In the genomic region with DNA sequence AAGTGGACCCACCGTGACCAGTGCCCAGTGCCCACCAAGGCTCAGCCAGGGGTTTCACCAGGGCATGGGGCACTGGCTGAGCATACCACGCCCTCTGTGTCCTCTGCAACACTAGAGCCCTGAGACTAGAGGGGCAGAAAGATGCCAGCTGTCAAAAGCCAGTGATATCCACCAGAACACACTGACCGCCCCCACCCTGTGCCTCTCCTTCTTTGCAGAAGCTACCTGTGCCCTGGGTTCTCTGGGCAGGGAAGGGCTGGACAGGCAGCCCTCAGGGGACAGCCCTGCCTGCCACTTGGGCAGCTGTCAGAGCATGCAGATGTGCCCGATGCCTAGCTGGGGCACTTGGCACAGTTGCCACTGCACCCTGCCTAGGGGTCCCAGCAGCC, we compare ENCODE assay signal across 8 cellular contexts.
A peak's percentile ranks its signal among the peaks of the same experiment; 100 is the strongest.
DNase-seq lines count a peak whose midpoint lies in the region; ATAC-seq and TF ChIP-seq lines count a peak whose summit lies in the region.

No MANE protein-coding gene starts in this region.

- H3K4me1 ChIP-seq in rectal smooth muscle tissue (ENCODE audit: control insufficient read depth, insufficient read depth, low read length), result peaks cover 31% of the 10 kb centered on the region

- no peaks in the 10 kb centered on the region for H3K36me3 ChIP-seq in rectal smooth muscle tissue (ENCODE audit: control insufficient read depth, insufficient read depth, low read length)

- DNase-seq in foreskin fibroblast (no peak), NAMALWA (ENCODE audit: low spot score) (no peak)
- DNase-seq in NK-92 treated with Interleukin-12 subunit alpha and Interleukin-12 subunit beta, amount 100 ng/mL, for 24 hours (lab: John Stamatoyannopoulos, UW), result no peak

- no peaks in the 10 kb centered on the region for H3K27me3 ChIP-seq in rectal smooth muscle tissue (ENCODE audit: control insufficient read depth, insufficient read depth, low read length)

- H3K4me3 ChIP-seq in GM12875 (ENCODE audit: low read depth, low read length) (peak overlapping the region; percentile 75), foreskin fibroblast (ENCODE audit: low read depth in 1 of 2, low read length in 2 of 2) (peak overlapping the region; percentile 79 to 93), rectal smooth muscle tissue (ENCODE audit: low read length) (peak overlapping the region; percentile 78)

- H3K9ac ChIP-seq in rectal smooth muscle tissue (ENCODE audit: low read length), result peak overlapping the region; percentile 79

- TF ChIP-seq CTCF in GM12875 (IDR thresholded peaks at IDR 0.05; ENCODE audit: borderline replicate concordance, insufficient read depth, low read depth, low read length) (no peak), VCaP (conservative IDR thresholded peaks at IDR 0.05) (no peak), foreskin fibroblast (IDR thresholded peaks at IDR 0.05; ENCODE audit: low read depth, low read length) (no peak)

- ATAC-seq in HG03095 (IDR thresholded peaks at IDR 0.05; ENCODE audit: unreplicated experiment), result no peak
- ATAC-seq in GM18858 (IDR thresholded peaks at IDR 0.05; ENCODE audit: unreplicated experiment), result no peak

- H3K27ac ChIP-seq in VCaP (peak overlapping the region; percentile 5; the same call in 1 of the 2 replicates), rectal smooth muscle tissue (ENCODE audit: low read depth, low read length) (peak overlapping the region; percentile 88)
